ENCODE assay signal across 8 cellular contexts in the genomic region with DNA sequence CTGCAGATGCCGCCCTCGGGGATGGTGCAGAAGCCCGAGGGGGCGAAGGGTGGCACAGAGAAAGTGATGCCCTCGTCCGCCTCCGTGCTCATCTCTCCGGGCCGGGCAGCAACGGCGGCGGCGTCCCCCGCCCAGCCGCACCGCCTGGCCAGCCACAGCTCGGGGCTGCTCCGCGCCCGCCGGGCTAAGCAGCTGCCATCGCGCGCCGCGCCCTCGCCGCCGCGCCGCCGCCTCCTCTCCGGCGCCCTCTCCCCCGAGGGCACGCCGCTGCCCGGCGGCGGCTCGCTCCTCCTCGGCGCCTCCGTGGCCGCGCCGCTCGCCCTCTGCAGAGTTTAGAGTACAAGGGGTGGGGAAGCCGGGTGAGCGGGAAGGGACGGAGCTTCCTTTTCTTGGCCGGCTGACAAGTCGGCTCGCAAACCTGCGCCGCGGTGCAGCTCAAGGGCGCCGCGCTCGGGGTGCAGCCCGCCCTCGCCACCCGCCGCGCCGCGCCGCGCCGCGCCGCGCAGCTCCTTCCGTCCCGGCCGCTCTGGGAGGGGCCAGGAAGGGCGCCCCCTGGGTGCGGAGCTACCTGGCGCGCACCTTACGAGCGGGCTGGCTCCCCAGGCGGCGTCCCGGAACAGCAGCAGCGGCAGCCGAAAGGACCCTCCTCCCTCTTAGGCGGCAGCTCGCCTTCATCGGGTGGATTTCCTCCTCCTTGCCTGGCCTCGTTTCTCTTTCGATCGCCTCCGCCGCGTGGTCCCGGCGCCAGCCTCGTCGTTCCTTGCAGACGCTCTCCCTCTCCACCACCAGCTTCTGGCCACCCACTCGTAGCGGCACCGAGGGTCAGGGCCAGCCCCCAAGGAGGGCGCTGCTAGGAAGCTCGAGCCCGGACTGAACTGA. TPM values are rescaled to one million over a fixed set of nuclear protein-coding genes. Genes with fewer than 3 reads are reported as not detected.
DNase-seq lines count a peak whose midpoint lies in the region; ATAC-seq lines count a peak whose summit lies in the region.

Gene MAP3K5, minus strand, starts transcription at position 412 of the 879 bp plus-strand sequence. Its CDS starts 320 bp downstream, at position 92.

- H3K27ac Mint-ChIP-seq in CD4-positive, alpha-beta memory T cell, result peak within 1 kb of the TSS; percentile 93 to 98 (median 97)

- CTCF ChIA-PET in CD4-positive, alpha-beta memory T cell (lab: Charles Lee; ENCODE audit: partially characterized antibody), result interaction anchor here (0.7 to 16.4 kb wide), 64 partner anchors 8 to 1664 kb away, joined by 3 to 747 read pairs (median 8); partner anchors contain the start of genes BCLAF1 and PEX7

- peak within 1 kb of the TSS; percentile 94 to 100 (median 97) for H3K4me3 Mint-ChIP-seq in CD4-positive, alpha-beta memory T cell

- H3K4me1 Mint-ChIP-seq in CD4-positive, alpha-beta memory T cell, result peaks cover 25 to 53% (median 30%) of the 10 kb centered on the region in 4 donors

- peak; percentile 92 to 94 (median 94) for DNase-seq in CD4-positive, alpha-beta memory T cell
- DNase-seq in NCI-H82 (lab: John Stamatoyannopoulos, UW) (peak; percentile 80), mesenteric fat pad (ENCODE audit: low spot score) (peak; percentile 93)
- DNase-seq in activated CD8-positive, alpha-beta memory T cell treated with anti-CD3 and anti-CD28 coated beads for 1 hour (ENCODE audit: extremely low read depth in 1 of 2, low read depth in 1 of 2), result peak; percentile 74 to 90
- DNase-seq in effector CD8-positive, alpha-beta T cell (lab: John Stamatoyannopoulos, UW), result peak; percentile 81
- DNase-seq in stimulated activated CD8-positive, alpha-beta memory T cell treated with anti-CD3 and anti-CD28 coated beads, Interleukin-15, amount 100 ng/mL, for 24 hours (ENCODE audit: low read depth), result peak; percentile 78

- no peaks in the 10 kb centered on the region for H3K27me3 Mint-ChIP-seq in CD4-positive, alpha-beta memory T cell

- peak within 1 kb of the TSS; percentile 68 to 100 for H3K4me3 ChIP-seq in CD4-positive, alpha-beta memory T cell (ENCODE audit: low read length in 2 of 2)

- POLR2A ChIA-PET in CD4-positive, alpha-beta memory T cell (lab: Charles Lee; ENCODE audit: partially characterized antibody), result interaction anchor here (0.6 to 9.9 kb wide), 51 partner anchors 9 to 1294 kb away, joined by 3 to 323 read pairs (median 5); partner anchors contain the start of genes BCLAF1 and PEX7

- H3K27ac ChIP-seq in CD4-positive, alpha-beta memory T cell (ENCODE audit: low read depth, low read length), result peak within 1 kb of the TSS; percentile 99

- no peaks in the 10 kb centered on the region for H3K9me3 ChIP-seq in CD4-positive, alpha-beta memory T cell (ENCODE audit: control insufficient read depth in 1 of 2, low read length in 2 of 2)

- intact Hi-C loops in CD4-positive, alpha-beta memory T cell (cut with micrococcal nuclease), result loop anchor here (1.0 to 10.0 kb wide), 3 partner anchors 39 to 508 kb away; partner anchors contain the start of gene BCLAF1

- no peaks in the 10 kb centered on the region for H3K9me3 Mint-ChIP-seq in CD4-positive, alpha-beta memory T cell

- no peaks in the 10 kb centered on the region for H3K36me3 ChIP-seq in CD4-positive, alpha-beta memory T cell (ENCODE audit: insufficient read depth, low read length)

- peaks cover 4 to 19% of the 10 kb centered on the region in 2 donors for H3K36me3 Mint-ChIP-seq in CD4-positive, alpha-beta memory T cell

- H3K27me3 ChIP-seq in CD4-positive, alpha-beta memory T cell (ENCODE audit: insufficient read depth, low read length), result no peaks in the 10 kb centered on the region

- H3K4me1 ChIP-seq in CD4-positive, alpha-beta memory T cell (ENCODE audit: insufficient read depth, low read length), result peaks cover 44% of the 10 kb centered on the region

- peak; percentile 58 for ATAC-seq in GM19395 (IDR thresholded peaks at IDR 0.05; ENCODE audit: unreplicated experiment)
- peak; percentile 65 for ATAC-seq in HG03521 (IDR thresholded peaks at IDR 0.05; ENCODE audit: unreplicated experiment)

RNA-seq across cellular contexts. Expression of gene MAP3K5, which starts in this region (rescaled TPM):
- total RNA-seq in CD4-positive, alpha-beta memory T cell, result 10 to 100 TPM; 31.4 to 31.7 TPM
- 10 to 100 TPM in 1 of 2 donors, 1 to 10 TPM in 1; 7.3 to 26.3 TPM for polyA plus RNA-seq in CD4-positive, alpha-beta memory T cell
- total RNA-seq in mesenteric fat pad, result 24.4 TPM

Comparison
In these comparisons a context has a peak if more than half of its experiments do, and no peak if none do; other contexts are left out.
1. Peak in every context shown above with its lines: DNase-seq, ATAC-seq, H3K4me3 ChIP-seq and H3K27ac ChIP-seq.